Comparison of ENCODE assay signal across 12 cellular contexts in genomic region chr2:100882645-100883613, GRCh38.
A peak's percentile ranks its signal among the peaks of the same experiment; 100 is the strongest.
DNase-seq lines count a peak whose midpoint lies in the region; ATAC-seq and TF ChIP-seq lines count a peak whose summit lies in the region.
"Had no signal": no experiment of that assay in that cellular context is flagged by ENCODE, and none has a peak within 500 bp of the region (broad histone marks: within the 10 kb centered on the region; RNA-seq: fewer than 3 reads in every experiment).

No MANE protein-coding gene starts in this region.

- dilution Hi-C loops in mammary epithelial cell (cut with HindIII; ENCODE audit: low sequenced_read_pairs) = no loop called here

- DNase-seq in mammary epithelial cell = peak; percentile 91
- DNase-seq in neuronal stem cell (ENCODE audit: low spot score) = no peak
- no peak for DNase-seq in NK-92 (lab: John Stamatoyannopoulos, UW; ENCODE audit: unreplicated experiment)
- DNase-seq in NCI-H69 (lab: John Stamatoyannopoulos, UW) = no peak
- DNase-seq in activated CD4-positive, CD25-positive, alpha-beta regulatory T cell treated with anti-CD3 and anti-CD28 coated beads, Interleukin-2, amount 50 U/mL, for 72 hours = no peak
- DNase-seq: activated CD4-positive, alpha-beta T cell treated with anti-CD3 and anti-CD28 coated beads, Interleukin-2, amount 10 ng/mL, durations not matched to agents 7 days and 5 days; DMS79 treated with DMSO at 0.1 percent for 48 hours; NCI-H1048; stimulated activated CD4-positive, alpha-beta T cell treated with anti-CD3 and anti-CD28 coated beads, Interleukin-4, amount 100 ng/mL, for 24 hours had no signal

- H2AK5ac ChIP-seq in neuronal stem cell (ENCODE audit: low read depth, low read length) = no peak overlapping the region

- peak overlapping the region; percentile 3 for H3K27ac ChIP-seq in mammary epithelial cell (ENCODE audit: insufficient read depth, low read depth, low read length)
- no peak overlapping the region for H3K27ac ChIP-seq in neuronal stem cell (replicated peaks; ENCODE audit: low read length)
- H3K27ac ChIP-seq: cardiac muscle cell had no signal

- H2AFZ ChIP-seq in mammary epithelial cell (ENCODE audit: low read depth, low read length) = no peak overlapping the region
- no peak overlapping the region for H2AFZ ChIP-seq in neuronal stem cell (ENCODE audit: low read length)

- peaks cover 19% of the 10 kb centered on the region for H3K4me1 ChIP-seq in mammary epithelial cell (ENCODE audit: insufficient read depth, low read length)
- peaks cover 0 to 8% of the 10 kb centered on the region in 2 donors for H3K4me1 ChIP-seq in neuronal stem cell (ENCODE audit: control insufficient read depth in 2 of 2, insufficient read depth in 1 of 2, low read depth in 1 of 2, low read length in 2 of 2)

- in situ Hi-C loops in mammary epithelial cell (cut with MboI; ENCODE audit: low sequenced_read_pairs in 2 of 2) = no loop called here

- CTCF ChIA-PET in mammary epithelial cell (lab: Charles Lee; ENCODE audit: low non-redundant PET) = no interaction called here

- H3K27me3 ChIP-seq in mammary epithelial cell (ENCODE audit: insufficient read depth, low read length) (no peaks in the 10 kb centered on the region), neuronal stem cell (ENCODE audit: control insufficient read depth in 3 of 3, insufficient read depth in 3 of 3, low read depth in 1 of 3, low read length in 3 of 3) (peaks cover 0 to 13% (median 0%) of the 10 kb centered on the region in 3 experiments)
- H3K27me3 ChIP-seq: cardiac muscle cell had no signal

- no TSS peak for BruUV-seq in mammary epithelial cell (replicated peaks; lab: Mats Ljungman, UMichigan)

- no peak overlapping the region for H3K9ac ChIP-seq in mammary epithelial cell (ENCODE audit: insufficient read depth, low read length)
- no peak overlapping the region for H3K9ac ChIP-seq in neuronal stem cell (ENCODE audit: low read depth, low read length, poor library complexity)

- H3K4me2 ChIP-seq in mammary epithelial cell (ENCODE audit: insufficient read depth, low read depth, low read length) (no peak overlapping the region), neuronal stem cell (ENCODE audit: insufficient read depth, low read length, poor library complexity, severe bottlenecking) (no peak overlapping the region)

- H3K14ac ChIP-seq in neuronal stem cell (ENCODE audit: low read length) = no peak overlapping the region

- H2BK15ac ChIP-seq in neuronal stem cell (ENCODE audit: low read length) = no peak overlapping the region

- no peak for TF ChIP-seq CTCF in mammary epithelial cell (conservative IDR thresholded peaks at IDR 0.05 in 1 of 2, IDR thresholded peaks at IDR 0.05 in 1 of 2; ENCODE audit: extremely low read depth in 1 of 2, insufficient read depth in 1 of 2, low read depth in 1 of 2, low read length in 2 of 2)

- H3K18ac ChIP-seq in neuronal stem cell (ENCODE audit: low read length) = peak overlapping the region; percentile 13

- no peak overlapping the region for H4K8ac ChIP-seq in neuronal stem cell (ENCODE audit: low read depth, low read length)

- no peaks in the 10 kb centered on the region for H3K79me1 ChIP-seq in neuronal stem cell (ENCODE audit: low read depth, low read length)

- H3K4ac ChIP-seq in neuronal stem cell (ENCODE audit: low read length) = no peak overlapping the region

- H2BK5ac ChIP-seq in neuronal stem cell (ENCODE audit: low read length) = no peak overlapping the region

- H3K79me2 ChIP-seq in mammary epithelial cell (ENCODE audit: insufficient read depth, low read length) = peaks cover 45% of the 10 kb centered on the region

- WGBS in mammary epithelial cell (ENCODE audit: low coverage, missing lambda C conversion rate) = 59% methylated on average over 10 of the region's 11 CpGs
- no CpG with 5 or more reads among the region's 11 CpGs for WGBS in neuronal stem cell (ENCODE audit: extremely low coverage in 2 of 2, insufficient read length in 2 of 2, insufficient replicate concordance in 1 of 2), 2 donors

- no peak overlapping the region for H2BK120ac ChIP-seq in neuronal stem cell (ENCODE audit: low read depth, low read length)

- H2BK12ac ChIP-seq in neuronal stem cell (ENCODE audit: low read length) = no peak overlapping the region

- peak; percentile 54 for ATAC-seq in GM18867 (IDR thresholded peaks at IDR 0.05; ENCODE audit: unreplicated experiment)
- ATAC-seq in HG03442 (IDR thresholded peaks at IDR 0.05; ENCODE audit: unreplicated experiment) = peak; percentile 45

- intact Hi-C loops in mammary epithelial cell (cut with micrococcal nuclease) = loop anchor here (1.0 to 5.0 kb wide), 3 partner anchors 20 to 152 kb away; partner anchors contain the start of gene NPAS2

- H3K36me3 ChIP-seq in mammary epithelial cell (ENCODE audit: insufficient read depth, low read length) (no peaks in the 10 kb centered on the region), neuronal stem cell (replicated peaks in 1 of 2; ENCODE audit: control insufficient read depth in 2 of 2, insufficient read depth in 2 of 2, low read length in 2 of 2) (no peaks in the 10 kb centered on the region)
- H3K36me3 ChIP-seq: cardiac muscle cell had no signal

- peaks cover 18% of the 10 kb centered on the region for H4K20me1 ChIP-seq in mammary epithelial cell (ENCODE audit: insufficient read depth, low read length)

- H3K9me3 ChIP-seq in mammary epithelial cell (replicated peaks; ENCODE audit: insufficient read depth, low read length) = no peaks in the 10 kb centered on the region
- no peaks in the 10 kb centered on the region for H3K9me3 ChIP-seq in neuronal stem cell (replicated peaks in 1 of 2; ENCODE audit: control insufficient read depth in 2 of 2, insufficient read depth in 1 of 2, low read depth in 1 of 2, low read length in 2 of 2)

- H3K23ac ChIP-seq in neuronal stem cell (ENCODE audit: low read depth, low read length, poor library complexity) = no peak overlapping the region

- no peak overlapping the region for H4K91ac ChIP-seq in neuronal stem cell (ENCODE audit: low read depth, low read length, poor library complexity)

- H3K4me3 ChIP-seq in mammary epithelial cell (replicated peaks in 1 of 3; ENCODE audit: insufficient read depth in 1 of 3, low read depth in 2 of 3, low read length in 3 of 3) (no peak overlapping the region), neuronal stem cell (ENCODE audit: low read length in 2 of 2) (peak overlapping the region in 1 of 2 donors; percentile 19)
- H3K4me3 ChIP-seq: cardiac muscle cell had no signal
